In genomic region chr11:27875480-27876208, GRCh38 we compare ENCODE assay signal across 21 cellular contexts.
DNase-seq lines count a peak whose midpoint lies in the region; ATAC-seq, FAIRE-seq and TF ChIP-seq lines count a peak whose summit lies in the region.
"Had no signal": no experiment of that assay in that cellular context is flagged by ENCODE, and none has a peak within 500 bp of the region (broad histone marks: within the 10 kb centered on the region; RNA-seq: fewer than 3 reads in every experiment).

No MANE protein-coding gene starts in this region.

- no CpG with 5 or more reads among the region's 5 CpGs for WGBS in neuronal stem cell (ENCODE audit: extremely low coverage in 2 of 2, insufficient read length in 2 of 2, insufficient replicate concordance in 1 of 2), 2 donors

- H3K4me2 ChIP-seq in OCI-LY7 (ENCODE audit: low read length) (no peak overlapping the region), neuronal stem cell (ENCODE audit: insufficient read depth, low read length, poor library complexity, severe bottlenecking) (no peak overlapping the region)

- H3K4me3 ChIP-seq in fibroblast of pulmonary artery (replicated peaks; ENCODE audit: low read depth, low read length) (no peak overlapping the region), OCI-LY7 (ENCODE audit: low read depth, low read length, poor library complexity, severe bottlenecking) (no peak overlapping the region), neuronal stem cell (ENCODE audit: low read length in 2 of 2) (no peak overlapping the region)
- H3K4me3 ChIP-seq: GM12878 had no signal

- H3K18ac ChIP-seq in neuronal stem cell (ENCODE audit: low read length): no peak overlapping the region

- no peak overlapping the region for H4K8ac ChIP-seq in neuronal stem cell (ENCODE audit: low read depth, low read length)

- intact Hi-C loops in OCI-LY7 (cut with micrococcal nuclease; ENCODE audit: unreplicated experiment): no loop called here

- H2BK15ac ChIP-seq in neuronal stem cell (ENCODE audit: low read length): no peak overlapping the region

- no peaks in the 10 kb centered on the region for H3K4me1 ChIP-seq in OCI-LY7 (ENCODE audit: insufficient read depth, low read length, poor library complexity, severe bottlenecking)
- H3K4me1 ChIP-seq in neuronal stem cell (ENCODE audit: control insufficient read depth in 2 of 2, insufficient read depth in 1 of 2, low read depth in 1 of 2, low read length in 2 of 2): peaks cover 0 to 4% of the 10 kb centered on the region in 2 donors

- no peak overlapping the region for H2AK5ac ChIP-seq in neuronal stem cell (ENCODE audit: low read depth, low read length)

- no peak for ATAC-seq in left lobe of liver
- ATAC-seq: GM12878 had no signal

- peak; percentile 73 for FAIRE-seq in GM12892 (lab: Jason Lieb, UNC)
- FAIRE-seq: GM12878, GM18507, H1 had no signal

- H3K9me3 ChIP-seq in OCI-LY7 (ENCODE audit: low read length) (no peaks in the 10 kb centered on the region), neuronal stem cell (replicated peaks in 1 of 2; ENCODE audit: control insufficient read depth in 2 of 2, insufficient read depth in 1 of 2, low read depth in 1 of 2, low read length in 2 of 2) (no peaks in the 10 kb centered on the region)
- H3K9me3 ChIP-seq: Caco-2 had no signal

- BruUV-seq in OCI-LY7 (replicated peaks; lab: Mats Ljungman, UMichigan): no TSS peak

- TF ChIP-seq POLR2A in GM12892 (IDR thresholded peaks at IDR 0.05; ENCODE audit: low read depth, low read length): no peak

- no peaks in the 10 kb centered on the region for H4K20me1 ChIP-seq in OCI-LY7 (ENCODE audit: insufficient read depth, low read length)

- H2BK5ac ChIP-seq in neuronal stem cell (ENCODE audit: low read length): no peak overlapping the region

- H3K27ac ChIP-seq in OCI-LY7 (ENCODE audit: low read depth, low read length, poor library complexity, severe bottlenecking) (no peak overlapping the region), neuronal stem cell (replicated peaks; ENCODE audit: low read length) (no peak overlapping the region)

- TF ChIP-seq CTCF in fibroblast of pulmonary artery (IDR thresholded peaks at IDR 0.05; ENCODE audit: low read length, missing control alignments): no peak
- TF ChIP-seq CTCF in OCI-LY7 (conservative IDR thresholded peaks at IDR 0.05; ENCODE audit: low read length): no peak

- no peak overlapping the region for H3K14ac ChIP-seq in neuronal stem cell (ENCODE audit: low read length)

- H3K9ac ChIP-seq in neuronal stem cell (ENCODE audit: low read depth, low read length, poor library complexity): no peak overlapping the region

- POLR2A ChIA-PET in OCI-LY7 (lab: Charles Lee): no interaction called here

- no peaks in the 10 kb centered on the region for H3K9me2 ChIP-seq in OCI-LY7 (ENCODE audit: insufficient read depth, low read length)

- CTCF ChIA-PET in OCI-LY7 (lab: Charles Lee; ENCODE audit: unreplicated experiment): no interaction called here

- no peak overlapping the region for H2BK120ac ChIP-seq in neuronal stem cell (ENCODE audit: low read depth, low read length)

- DNase-seq in NCI-H748 (lab: John Stamatoyannopoulos, UW; ENCODE audit: unreplicated experiment): peak; percentile 51
- no peak for DNase-seq in NCI-H748 treated with DMSO at 0.1 percent for 48 hours (lab: John Stamatoyannopoulos, UW)
- no peak for DNase-seq in GM12892 (ENCODE audit: insufficient read length)
- DNase-seq in NCI-H1417 treated with DMSO at 0.1 percent for 48 hours (lab: John Stamatoyannopoulos, UW): peak; percentile 29
- peak; percentile 13 for DNase-seq in fibroblast of pulmonary artery (ENCODE audit: low read depth)
- DNase-seq in left lobe of liver (ENCODE audit: low spot score): no peak
- no peak for DNase-seq in OCI-LY7 (ENCODE audit: low spot score)
- no peak for DNase-seq in neuronal stem cell (ENCODE audit: low spot score)
- DNase-seq: 8988T; Caco-2; CD4-positive, CD25-positive, alpha-beta regulatory T cell; EL; Kasumi-1; NCI-H1436; NCI-H1930; NCI-H446; NCI-H526 treated with DMSO at 0.1 percent for 48 hours; SW 1271 had no signal

- H3K23ac ChIP-seq in neuronal stem cell (ENCODE audit: low read depth, low read length, poor library complexity): no peak overlapping the region

- no peaks in the 10 kb centered on the region for H3K36me3 ChIP-seq in OCI-LY7 (ENCODE audit: insufficient read depth, low read length)
- no peaks in the 10 kb centered on the region for H3K36me3 ChIP-seq in neuronal stem cell (replicated peaks in 1 of 2; ENCODE audit: control insufficient read depth in 2 of 2, insufficient read depth in 2 of 2, low read length in 2 of 2)

- no peak overlapping the region for H4K91ac ChIP-seq in neuronal stem cell (ENCODE audit: low read depth, low read length, poor library complexity)

- H3K4ac ChIP-seq in neuronal stem cell (ENCODE audit: low read length): no peak overlapping the region

- H3K79me2 ChIP-seq in OCI-LY7 (ENCODE audit: insufficient read depth, low read depth, low read length): no peaks in the 10 kb centered on the region

- no peak overlapping the region for H2BK12ac ChIP-seq in neuronal stem cell (ENCODE audit: low read length)

- H3K27me3 ChIP-seq in neuronal stem cell (ENCODE audit: control insufficient read depth in 3 of 3, insufficient read depth in 3 of 3, low read depth in 1 of 3, low read length in 3 of 3): no peaks in the 10 kb centered on the region

- H3K79me1 ChIP-seq in neuronal stem cell (ENCODE audit: low read depth, low read length): no peaks in the 10 kb centered on the region

- H2AFZ ChIP-seq in OCI-LY7 (ENCODE audit: low read length) (no peak overlapping the region), neuronal stem cell (ENCODE audit: low read length) (no peak overlapping the region)

Comparison
In these comparisons a context has a peak if more than half of its experiments do, and no peak if none do; other contexts are left out.
1. DNase-seq: peak in NCI-H748 (single experiment), NCI-H1417 treated with DMSO at 0.1 percent for 48 hours (single experiment) and fibroblast of pulmonary artery (single experiment); none in NCI-H748 treated with DMSO at 0.1 percent for 48 hours (single experiment), GM12892 (single experiment), left lobe of liver (single experiment), OCI-LY7 (single experiment) and neuronal stem cell (single experiment).